Comparison of ENCODE assay signal across 8 cellular contexts in the genomic region with DNA sequence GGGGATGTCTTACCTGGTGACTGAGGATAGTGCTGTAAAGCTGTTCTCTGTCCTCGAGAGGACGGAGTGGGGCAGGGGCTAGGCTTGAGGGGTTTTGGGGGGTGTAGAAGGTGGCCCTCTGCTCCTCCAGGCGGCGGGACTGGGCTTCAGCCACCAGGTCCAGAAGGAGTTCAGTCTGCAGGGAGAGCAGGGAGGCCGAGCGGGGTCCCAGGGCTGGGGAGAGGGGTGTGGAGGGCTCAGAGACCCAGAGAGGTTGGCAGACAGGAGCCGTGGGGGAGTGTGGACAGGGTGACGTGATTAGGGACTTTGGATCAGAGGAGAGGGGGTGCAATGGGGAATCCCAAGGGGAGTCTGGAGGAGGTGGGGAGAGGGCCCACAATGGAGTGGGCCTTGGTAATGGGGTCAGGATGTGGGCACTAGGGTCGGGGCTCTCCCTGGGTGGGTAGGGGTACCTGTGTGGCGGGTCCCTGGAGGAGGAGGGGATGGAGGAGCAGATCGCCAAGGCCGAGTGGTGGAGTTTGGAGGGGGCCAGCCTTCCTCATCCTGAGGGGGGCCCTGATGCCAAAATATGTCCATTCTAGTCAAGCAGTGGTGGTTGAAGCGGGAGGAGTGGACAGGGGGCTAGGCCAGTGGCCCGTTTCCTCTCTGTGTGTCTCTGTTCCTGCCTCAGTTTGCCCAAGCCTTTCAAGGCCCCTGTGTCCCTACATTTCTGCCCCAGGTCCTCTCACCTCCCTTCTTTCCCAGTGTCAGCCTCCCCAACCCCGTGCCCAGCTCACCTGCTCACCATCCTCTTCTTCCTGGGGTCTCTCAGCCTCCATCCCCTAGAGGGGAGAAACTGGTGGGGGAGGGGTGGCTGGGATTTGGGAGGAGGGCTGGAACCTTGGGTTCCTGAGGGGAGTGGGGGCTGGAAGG. TPM values are rescaled to one million over a fixed set of nuclear protein-coding genes. Genes with fewer than 3 reads are reported as not detected.
A peak's percentile ranks its signal among the peaks of the same experiment; 100 is the strongest.
DNase-seq lines count a peak whose midpoint lies in the region; ATAC-seq and TF ChIP-seq lines count a peak whose summit lies in the region.

No MANE protein-coding gene starts in this region.

- no peaks in the 10 kb centered on the region for H3K27me3 ChIP-seq in tibial artery

- no peak for ATAC-seq in activated T-cell treated with anti-CD3 and anti-CD28 coated beads, Interleukin-2, amount 50 U/mL, for 4 hours
- no peak for ATAC-seq in activated naive CD8-positive, alpha-beta T cell treated with anti-CD3 and anti-CD28 coated beads, Interleukin-2, amount 50 U/mL, for 24 hours
- ATAC-seq in memory B cell (ENCODE audit: low read depth) = no peak
- ATAC-seq in GM18867 (IDR thresholded peaks at IDR 0.05; ENCODE audit: unreplicated experiment) = no peak
- ATAC-seq in GM21528 (IDR thresholded peaks at IDR 0.05; ENCODE audit: low FRiP score, unreplicated experiment) = no peak

- no peak for DNase-seq in activated T-cell treated with anti-CD3 and anti-CD28 coated beads, Interleukin-2, amount 50 U/mL, for 4 hours
- no peak for DNase-seq in activated T-cell treated with anti-CD3 and anti-CD28 coated beads for 4 hours
- DNase-seq in activated naive CD8-positive, alpha-beta T cell treated with anti-CD3 and anti-CD28 coated beads, Interleukin-2, amount 50 U/mL, for 24 hours = no peak
- no peak for DNase-seq in memory B cell (ENCODE audit: low spot score in 2 of 2)
- peak in 1 of 2 donors; percentile 70 for DNase-seq in tibial artery
- DNase-seq in activated gamma-delta T cell (lab: John Stamatoyannopoulos, UW) = no peak

- peaks cover 70% of the 10 kb centered on the region for H3K4me1 Mint-ChIP-seq in activated T-cell treated with anti-CD3 and anti-CD28 coated beads, Interleukin-2, amount 50 U/mL, for 4 hours (ENCODE audit: low read depth)
- peaks cover 70% of the 10 kb centered on the region for H3K4me1 Mint-ChIP-seq in activated naive CD8-positive, alpha-beta T cell treated with anti-CD3 and anti-CD28 coated beads, Interleukin-2, amount 50 U/mL, for 24 hours
- peaks cover 48% of the 10 kb centered on the region for H3K4me1 Mint-ChIP-seq in memory B cell

- peak overlapping the region; percentile 92 to 97 for H3K27ac ChIP-seq in tibial artery

- no peak for TF ChIP-seq CTCF in tibial artery (IDR thresholded peaks at IDR 0.05)

- no peaks in the 10 kb centered on the region for H3K9me3 Mint-ChIP-seq in activated T-cell treated with anti-CD3 and anti-CD28 coated beads, Interleukin-2, amount 50 U/mL, for 4 hours
- no peaks in the 10 kb centered on the region for H3K9me3 Mint-ChIP-seq in activated naive CD8-positive, alpha-beta T cell treated with anti-CD3 and anti-CD28 coated beads, Interleukin-2, amount 50 U/mL, for 24 hours
- no peaks in the 10 kb centered on the region for H3K9me3 Mint-ChIP-seq in memory B cell

- peak overlapping the region; percentile 94 for H3K27ac Mint-ChIP-seq in activated naive CD8-positive, alpha-beta T cell treated with anti-CD3 and anti-CD28 coated beads, Interleukin-2, amount 50 U/mL, for 24 hours
- peak overlapping the region; percentile 95 for H3K27ac Mint-ChIP-seq in memory B cell

- H3K36me3 Mint-ChIP-seq in activated T-cell treated with anti-CD3 and anti-CD28 coated beads, Interleukin-2, amount 50 U/mL, for 4 hours (ENCODE audit: insufficient read depth) = peaks cover 9% of the 10 kb centered on the region
- peaks cover 13% of the 10 kb centered on the region for H3K36me3 Mint-ChIP-seq in activated naive CD8-positive, alpha-beta T cell treated with anti-CD3 and anti-CD28 coated beads, Interleukin-2, amount 50 U/mL, for 24 hours (ENCODE audit: low read depth)
- peaks cover 31% of the 10 kb centered on the region for H3K36me3 Mint-ChIP-seq in memory B cell

- peaks cover 9 to 11% (median 10%) of the 10 kb centered on the region in 3 donors for H3K36me3 ChIP-seq in tibial artery

- peak overlapping the region; percentile 26 to 30 for H3K4me3 ChIP-seq in tibial artery

- intact Hi-C loops in tibial artery (cut with DNase I; ENCODE audit: low total_unique reads) = no loop called here

- no peaks in the 10 kb centered on the region for H3K27me3 Mint-ChIP-seq in activated T-cell treated with anti-CD3 and anti-CD28 coated beads, Interleukin-2, amount 50 U/mL, for 4 hours (ENCODE audit: low read depth)
- no peaks in the 10 kb centered on the region for H3K27me3 Mint-ChIP-seq in activated naive CD8-positive, alpha-beta T cell treated with anti-CD3 and anti-CD28 coated beads, Interleukin-2, amount 50 U/mL, for 24 hours
- no peaks in the 10 kb centered on the region for H3K27me3 Mint-ChIP-seq in memory B cell

- peak overlapping the region; percentile 92 for H3K4me3 Mint-ChIP-seq in activated T-cell treated with anti-CD3 and anti-CD28 coated beads, Interleukin-2, amount 50 U/mL, for 4 hours
- peak overlapping the region; percentile 88 for H3K4me3 Mint-ChIP-seq in activated naive CD8-positive, alpha-beta T cell treated with anti-CD3 and anti-CD28 coated beads, Interleukin-2, amount 50 U/mL, for 24 hours
- peak overlapping the region; percentile 100 for H3K4me3 Mint-ChIP-seq in memory B cell

- no peaks in the 10 kb centered on the region for H3K9me3 ChIP-seq in tibial artery

- H3K4me1 ChIP-seq in tibial artery = peaks cover 0 to 59% (median 45%) of the 10 kb centered on the region in 4 donors

RNA-seq across cellular contexts. Expression of gene GPSM3, which starts 0.5 kb away (rescaled TPM):
- total RNA-seq in activated T-cell treated with anti-CD3 and anti-CD28 coated beads, Interleukin-2, amount 50 U/mL, for 4 hours = 10 to 100 TPM; 37.1 to 47.6 (median 43.4) TPM

RNA-seq across cellular contexts. Expression of gene PBX2, which starts 1.9 kb away (rescaled TPM):
- total RNA-seq in activated T-cell treated with anti-CD3 and anti-CD28 coated beads, Interleukin-2, amount 50 U/mL, for 4 hours = 10 to 100 TPM; 62.2 to 68.2 (median 64.0) TPM

RNA-seq across cellular contexts. Expression of gene AGER, which starts 7.9 kb away (rescaled TPM):
- 10 to 100 TPM in 2 of 3 donors, 1 to 10 TPM in 1; 8.9 to 14.7 (median 13.0) TPM for total RNA-seq in activated T-cell treated with anti-CD3 and anti-CD28 coated beads, Interleukin-2, amount 50 U/mL, for 4 hours

RNA-seq across cellular contexts. Expression of gene RNF5, which starts 13.7 kb away (rescaled TPM):
- 10 to 100 TPM; 40.1 to 49.6 (median 47.1) TPM for total RNA-seq in activated T-cell treated with anti-CD3 and anti-CD28 coated beads, Interleukin-2, amount 50 U/mL, for 4 hours

RNA-seq across cellular contexts. Expression of gene AGPAT1, which starts 16.1 kb away (rescaled TPM):
- total RNA-seq in activated T-cell treated with anti-CD3 and anti-CD28 coated beads, Interleukin-2, amount 50 U/mL, for 4 hours = 10 to 100 TPM; 27.3 to 28.2 (median 28.1) TPM
